Comparison of ENCODE assay signal across 13 cellular contexts in genomic region chr6:30443657-30444450, GRCh38. TPM values are rescaled to one million over a fixed set of nuclear protein-coding genes. Genes with fewer than 3 reads are reported as not detected.
DNase-seq lines count a peak whose midpoint lies in the region; ATAC-seq and TF ChIP-seq lines count a peak whose summit lies in the region.
"Had no signal": no experiment of that assay in that cellular context is flagged by ENCODE, and none has a peak within 500 bp of the region (broad histone marks: within the 10 kb centered on the region; RNA-seq: fewer than 3 reads in every experiment).

No MANE protein-coding gene starts in this region.

- H3K9ac ChIP-seq in iPS-18a (ENCODE audit: low read length): no peak overlapping the region

- DNase-seq in AG10803 (ENCODE audit: low read depth): peak; percentile 29
- DNase-seq in HCEC 1CT: peak; percentile 15
- DNase-seq in activated naive CD8-positive, alpha-beta T cell treated with anti-CD3 and anti-CD28 coated beads, Interleukin-2, amount 50 U/mL, for 24 hours: no peak
- DNase-seq in A673 (ENCODE audit: low spot score): no peak
- DNase-seq in stimulated activated CD4-positive, alpha-beta T cell treated with anti-CD3 and anti-CD28 coated beads, Interleukin-1b, Interleukin-23, amount 100 ng/mL, for 48 hours: no peak
- DNase-seq in NCI-H1436 (lab: John Stamatoyannopoulos, UW): no peak
- DNase-seq in gastrocnemius medialis: no peak
- DNase-seq: NCI-H2171; occipital lobe; stimulated activated CD4-positive, alpha-beta T cell treated with anti-CD3 and anti-CD28 coated beads, Interleukin-15, amount 100 ng/mL, for 24 hours had no signal

- no peak for TF ChIP-seq POLR2A in gastrocnemius medialis (IDR thresholded peaks at IDR 0.05)

- intact Hi-C loops in A673 (cut with micrococcal nuclease; ENCODE audit: unreplicated experiment): loop anchor here (10.0 kb wide), 1 partner anchor 89 kb away; no protein-coding TSS in a partner anchor
- intact Hi-C loops in gastrocnemius medialis (cut with DNase I; ENCODE audit: low total_unique reads): no loop called here

- TF ChIP-seq CTCF in AG10803 (conservative IDR thresholded peaks at IDR 0.05; ENCODE audit: low read length) (peak; percentile 13; the same call in 1 of the 2 replicates), A673 (conservative IDR thresholded peaks at IDR 0.05; ENCODE audit: low read depth, low read length) (no peak), gastrocnemius medialis (IDR thresholded peaks at IDR 0.05 in 4 of 5, conservative IDR thresholded peaks at IDR 0.05 in 1 of 5) (no peak)

- no peak overlapping the region for H3K27ac ChIP-seq in iPS-18a (ENCODE audit: low read length)
- H3K27ac ChIP-seq in A673 (ENCODE audit: low read depth, low read length, poor library complexity, severe bottlenecking): no peak overlapping the region
- no peak overlapping the region for H3K27ac ChIP-seq in gastrocnemius medialis
- H3K27ac ChIP-seq: esophagus muscularis mucosa had no signal

- H3K36me3 ChIP-seq in iPS-18a (ENCODE audit: control insufficient read depth, low read depth, low read length): no peaks in the 10 kb centered on the region
- no peaks in the 10 kb centered on the region for H3K36me3 ChIP-seq in A673 (ENCODE audit: insufficient read depth, low read length, poor library complexity, severe bottlenecking)
- H3K36me3 ChIP-seq in gastrocnemius medialis: no peaks in the 10 kb centered on the region
- H3K36me3 ChIP-seq: esophagus muscularis mucosa had no signal

- H3K4me1 ChIP-seq in iPS-18a (ENCODE audit: control insufficient read depth, low read depth, low read length) (no peaks in the 10 kb centered on the region), A673 (ENCODE audit: insufficient read depth, low read length, poor library complexity, severe bottlenecking) (no peaks in the 10 kb centered on the region), gastrocnemius medialis (no peaks in the 10 kb centered on the region)

- no peaks in the 10 kb centered on the region for H3K9me3 Mint-ChIP-seq in activated naive CD8-positive, alpha-beta T cell treated with anti-CD3 and anti-CD28 coated beads, Interleukin-2, amount 50 U/mL, for 24 hours
- H3K9me3 Mint-ChIP-seq: central memory CD8-positive, alpha-beta T cell had no signal

- H3K27me3 ChIP-seq in iPS-18a (ENCODE audit: control insufficient read depth, insufficient read depth, low read length) (peaks cover 48% of the 10 kb centered on the region), A673 (replicated peaks; ENCODE audit: insufficient read depth, low read depth, low read length, poor library complexity) (peaks cover 99% of the 10 kb centered on the region), gastrocnemius medialis (peaks cover 18 to 72% (median 54%) of the 10 kb centered on the region in 3 donors)

- H3K27me3 Mint-ChIP-seq in activated naive CD8-positive, alpha-beta T cell treated with anti-CD3 and anti-CD28 coated beads, Interleukin-2, amount 50 U/mL, for 24 hours: peaks cover 86% of the 10 kb centered on the region

- no peak overlapping the region for H3K27ac Mint-ChIP-seq in activated naive CD8-positive, alpha-beta T cell treated with anti-CD3 and anti-CD28 coated beads, Interleukin-2, amount 50 U/mL, for 24 hours

- H3K36me3 Mint-ChIP-seq in activated naive CD8-positive, alpha-beta T cell treated with anti-CD3 and anti-CD28 coated beads, Interleukin-2, amount 50 U/mL, for 24 hours (ENCODE audit: low read depth): no peaks in the 10 kb centered on the region

- peak; percentile 48 for ATAC-seq in activated naive CD8-positive, alpha-beta T cell treated with anti-CD3 and anti-CD28 coated beads, Interleukin-2, amount 50 U/mL, for 24 hours
- no peak for ATAC-seq in gastrocnemius medialis

- H3K4me3 ChIP-seq in AG10803 (ENCODE audit: low read length) (no peak overlapping the region), iPS-18a (ENCODE audit: low read length) (peak overlapping the region; percentile 2), A673 (ENCODE audit: low read depth, low read length, poor library complexity, severe bottlenecking) (no peak overlapping the region), gastrocnemius medialis (no peak overlapping the region)
- H3K4me3 ChIP-seq: esophagus muscularis mucosa had no signal

- CTCF ChIA-PET in A673 (lab: Charles Lee): no interaction called here

- H3K9me3 ChIP-seq in iPS-18a (ENCODE audit: control insufficient read depth, low read depth, low read length): no peaks in the 10 kb centered on the region
- no peaks in the 10 kb centered on the region for H3K9me3 ChIP-seq in A673 (ENCODE audit: low read depth, low read length, poor library complexity, severe bottlenecking)
- H3K9me3 ChIP-seq in gastrocnemius medialis: no peaks in the 10 kb centered on the region
- H3K9me3 ChIP-seq: esophagus muscularis mucosa had no signal

- H3K4me3 Mint-ChIP-seq in activated naive CD8-positive, alpha-beta T cell treated with anti-CD3 and anti-CD28 coated beads, Interleukin-2, amount 50 U/mL, for 24 hours: peak overlapping the region; percentile 9
- H3K4me3 Mint-ChIP-seq: central memory CD8-positive, alpha-beta T cell had no signal

- peaks cover 11% of the 10 kb centered on the region for H3K4me1 Mint-ChIP-seq in activated naive CD8-positive, alpha-beta T cell treated with anti-CD3 and anti-CD28 coated beads, Interleukin-2, amount 50 U/mL, for 24 hours

- POLR2A ChIA-PET in A673 (lab: Charles Lee; ENCODE audit: low non-redundant PET): no interaction called here

- in situ Hi-C loops in gastrocnemius medialis (cut with MboI; ENCODE audit: low sequenced_read_pairs in 4 of 4): no loop called here

- no TSS peak for BruUV-seq in A673 (replicated peaks; lab: Mats Ljungman, UMichigan)

RNA-seq across cellular contexts. Expression of gene HLA-E, which starts 45.5 kb away (rescaled TPM):
- total RNA-seq in A673 (2021): 36.9 and 41.1 TPM in 2 replicates
- total RNA-seq in gastrocnemius medialis: 100 to 1,000 TPM; 135 to 248 (median 157) TPM

Comparison
In these comparisons a context has a peak if more than half of its experiments do, and no peak if none do; other contexts are left out.
1. DNase-seq: peak in AG10803 (single experiment) and HCEC 1CT (single experiment); none in activated naive CD8-positive, alpha-beta T cell treated with anti-CD3 and anti-CD28 coated beads, Interleukin-2, amount 50 U/mL, for 24 hours (single experiment), A673 (single experiment), stimulated activated CD4-positive, alpha-beta T cell treated with anti-CD3 and anti-CD28 coated beads, Interleukin-1b, Interleukin-23, amount 100 ng/mL, for 48 hours (single experiment), NCI-H1436 (single experiment) and gastrocnemius medialis (0 of 2).